In the genomic region with DNA sequence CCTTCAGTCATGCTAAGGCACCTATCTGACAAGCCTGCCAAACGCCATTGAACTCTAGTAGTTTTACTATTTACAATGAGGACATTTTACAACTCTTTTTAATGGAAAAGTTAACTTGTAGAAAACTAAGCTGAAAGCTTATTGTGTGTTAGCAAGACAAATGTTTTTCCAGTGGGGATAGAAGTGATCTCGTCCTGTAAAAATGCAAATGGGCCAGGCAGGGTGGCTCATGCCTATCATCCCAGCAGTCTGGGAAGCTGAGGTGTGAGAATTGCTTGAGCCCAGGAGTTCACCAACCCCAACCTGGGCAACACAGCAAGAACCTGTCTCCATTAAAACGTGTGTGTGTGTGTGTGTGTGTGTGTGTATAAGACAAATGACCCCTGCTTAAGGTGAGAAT, we compare ENCODE assay signal across 9 cellular contexts. TPM values are rescaled to one million over a fixed set of nuclear protein-coding genes. Genes with fewer than 3 reads are reported as not detected.
DNase-seq lines count a peak whose midpoint lies in the region; ATAC-seq, FAIRE-seq and TF ChIP-seq lines count a peak whose summit lies in the region.
"Had no signal": no experiment of that assay in that cellular context is flagged by ENCODE, and none has a peak within 500 bp of the region (broad histone marks: within the 10 kb centered on the region; RNA-seq: fewer than 3 reads in every experiment).

No MANE protein-coding gene starts in this region.

- no peak for ATAC-seq in pancreas

- no peak for DNase-seq in activated naive CD4-positive, alpha-beta T cell treated with anti-CD3 and anti-CD28 coated beads for 36 hours
- no peak for DNase-seq in activated naive CD4-positive, alpha-beta T cell (lab: John Stamatoyannopoulos, UW)
- no peak for DNase-seq in glutamatergic neuron
- no peak for DNase-seq in suprapubic skin (ENCODE audit: low spot score in 2 of 2)
- DNase-seq in NCI-H524 (lab: John Stamatoyannopoulos, UW): no peak
- no peak for DNase-seq in pancreas
- no peak for DNase-seq in posterior vena cava (ENCODE audit: low spot score)
- DNase-seq: GOT3 had no signal

- H3K27me3 ChIP-seq in suprapubic skin (no peaks in the 10 kb centered on the region), pancreas (no peaks in the 10 kb centered on the region)

- no peak for FAIRE-seq in pancreas (lab: Jason Lieb, UNC)

- no peak for TF ChIP-seq EP300 in suprapubic skin (IDR thresholded peaks at IDR 0.05)

- H3K27ac ChIP-seq in suprapubic skin (no peak overlapping the region), pancreas (peak overlapping the region in 1 of 4 donors; percentile 80)

- CTCF ChIA-PET in activated naive CD4-positive, alpha-beta T cell treated with anti-CD3 and anti-CD28 coated beads for 36 hours (lab: Charles Lee): interaction anchor here (0.6 to 1.9 kb wide), 9 partner anchors 17 to 146 kb away, joined by 3 to 14 read pairs (median 4); no protein-coding TSS in a partner anchor

- WGBS in suprapubic skin: 41% methylated on average over 3 of the region's 3 CpGs
- 44 to 59% methylated on average over 3 of the region's 3 CpGs for WGBS in pancreas, 2 donors

- intact Hi-C loops in activated naive CD4-positive, alpha-beta T cell treated with anti-CD3 and anti-CD28 coated beads for 36 hours (cut with micrococcal nuclease): loop anchor here (1.0 to 10.0 kb wide), 4 partner anchors 65 to 579 kb away; partner anchors contain the start of genes CCT6A, MRPS17 and PSPH
- intact Hi-C loops in pancreas (cut with DNase I): no loop called here
- intact Hi-C loops in posterior vena cava (cut with DNase I): no loop called here

- TF ChIP-seq CTCF in WI38 (IDR thresholded peaks at IDR 0.05; ENCODE audit: low read depth, low read length) (no peak), glutamatergic neuron (IDR thresholded peaks at IDR 0.05; ENCODE audit: partially characterized antibody, unreplicated experiment) (no peak), suprapubic skin (IDR thresholded peaks at IDR 0.05) (no peak), pancreas (IDR thresholded peaks at IDR 0.05) (no peak)

- H3K36me3 ChIP-seq in suprapubic skin (no peaks in the 10 kb centered on the region), pancreas (no peaks in the 10 kb centered on the region)

- no peak for TF ChIP-seq POLR2A in suprapubic skin (IDR thresholded peaks at IDR 0.05)

- H3K4me1 Mint-ChIP-seq in activated naive CD4-positive, alpha-beta T cell treated with anti-CD3 and anti-CD28 coated beads for 36 hours (ENCODE audit: low read depth): peaks cover 54% of the 10 kb centered on the region
- peaks cover 13% of the 10 kb centered on the region for H3K4me1 Mint-ChIP-seq in glutamatergic neuron (ENCODE audit: low read depth, unreplicated experiment)

- H3K9me3 ChIP-seq in suprapubic skin: no peaks in the 10 kb centered on the region
- H3K9me3 ChIP-seq in pancreas: no peaks in the 10 kb centered on the region

- H3K9me3 Mint-ChIP-seq in activated naive CD4-positive, alpha-beta T cell treated with anti-CD3 and anti-CD28 coated beads for 36 hours: no peaks in the 10 kb centered on the region
- peaks cover 13% of the 10 kb centered on the region for H3K9me3 Mint-ChIP-seq in glutamatergic neuron (ENCODE audit: unreplicated experiment)

- peaks cover 6% of the 10 kb centered on the region for H3K36me3 Mint-ChIP-seq in activated naive CD4-positive, alpha-beta T cell treated with anti-CD3 and anti-CD28 coated beads for 36 hours (ENCODE audit: low read depth)
- no peaks in the 10 kb centered on the region for H3K36me3 Mint-ChIP-seq in glutamatergic neuron (ENCODE audit: unreplicated experiment)

- no peaks in the 10 kb centered on the region for H3K27me3 Mint-ChIP-seq in activated naive CD4-positive, alpha-beta T cell treated with anti-CD3 and anti-CD28 coated beads for 36 hours (ENCODE audit: low read depth)
- H3K27me3 Mint-ChIP-seq in glutamatergic neuron (ENCODE audit: unreplicated experiment): peaks cover 4% of the 10 kb centered on the region

- peak overlapping the region; percentile 62; the same call in 1 of the 2 replicates for H3K4me3 ChIP-seq in WI38 (ENCODE audit: low read depth, low read length)
- peak overlapping the region; percentile 98 for H3K4me3 ChIP-seq in suprapubic skin
- H3K4me3 ChIP-seq in pancreas: no peak overlapping the region

- peaks cover 43% of the 10 kb centered on the region for H3K4me1 ChIP-seq in suprapubic skin
- H3K4me1 ChIP-seq in pancreas: peaks cover 0 to 17% (median 0%) of the 10 kb centered on the region in 3 donors

- H3K27ac Mint-ChIP-seq in activated naive CD4-positive, alpha-beta T cell treated with anti-CD3 and anti-CD28 coated beads for 36 hours: peak overlapping the region; percentile 92
- no peak overlapping the region for H3K27ac Mint-ChIP-seq in glutamatergic neuron (ENCODE audit: unreplicated experiment)

- peak overlapping the region; percentile 73 for H3K4me3 Mint-ChIP-seq in activated naive CD4-positive, alpha-beta T cell treated with anti-CD3 and anti-CD28 coated beads for 36 hours
- peak overlapping the region; percentile 85 for H3K4me3 Mint-ChIP-seq in glutamatergic neuron (ENCODE audit: unreplicated experiment)

RNA-seq across cellular contexts. Expression of gene VOPP1, which starts 1.2 kb away (rescaled TPM):
- 100 to 1,000 TPM; 100 to 102 TPM for total RNA-seq in activated naive CD4-positive, alpha-beta T cell treated with anti-CD3 and anti-CD28 coated beads for 36 hours
- 30.6 TPM for total RNA-seq in glutamatergic neuron (ENCODE audit: unreplicated experiment)
- 10 to 100 TPM; 15.7 to 24.9 (median 20.3) TPM for total RNA-seq in suprapubic skin
- total RNA-seq in pancreas: 10 to 100 TPM; 15.1 to 34.3 (median 19.2) TPM
- 10 to 100 TPM; 16.0 to 37.3 TPM for polyA plus RNA-seq in pancreas
- 10 to 100 TPM; 47.4 to 56.7 TPM for total RNA-seq in posterior vena cava

Comparison
In these comparisons a context has a peak if more than half of its experiments do, and no peak if none do; other contexts are left out.
1. H3K4me3 ChIP-seq: peak in WI38 (single experiment) and suprapubic skin (single experiment); none in pancreas (0 of 4).